In genomic region chr12:124307556-124307825, GRCh38 we compare ENCODE assay signal across 25 cellular contexts. TPM values are rescaled to one million over a fixed set of nuclear protein-coding genes. Genes with fewer than 3 reads are reported as not detected.
"Had no signal": no experiment of that assay in that cellular context is flagged by ENCODE, and none has a peak within 500 bp of the region (broad histone marks: within the 10 kb centered on the region; RNA-seq: fewer than 3 reads in every experiment).

No MANE protein-coding gene starts in this region.

- H3K27me3 ChIP-seq: colonic mucosa, foreskin keratinocyte, gastroesophageal sphincter, heart left ventricle, hepatocyte had no signal

- H3K36me3 ChIP-seq: colonic mucosa, esophagus squamous epithelium, gastroesophageal sphincter, heart left ventricle, left ventricle myocardium inferior, lower lobe of right lung had no signal

- H3K4me3 ChIP-seq: colonic mucosa, esophagus squamous epithelium, gastroesophageal sphincter, heart left ventricle, hepatocyte, left ventricle myocardium inferior, lower lobe of right lung had no signal

- H3K4me2 ChIP-seq: hepatocyte had no signal

- FAIRE-seq: endometrium, frontal cortex had no signal

- H3K9me3 ChIP-seq: colonic mucosa, esophagus squamous epithelium, gastroesophageal sphincter, heart left ventricle, left ventricle myocardium inferior, lower lobe of right lung had no signal

- H3K27ac ChIP-seq: colonic mucosa, epithelial cell of prostate, esophagus squamous epithelium, foreskin keratinocyte, gastroesophageal sphincter, heart left ventricle, hepatocyte, left ventricle myocardium inferior, lower lobe of right lung had no signal

- ATAC-seq: effector memory CD8-positive, alpha-beta T cell; esophagus mucosa; foreskin keratinocyte; gastroesophageal sphincter; left colon; left lobe of liver; lower lobe of right lung had no signal

- DNase-seq: colonic mucosa; cortex of kidney; effector CD8-positive, alpha-beta T cell; effector memory CD8-positive, alpha-beta T cell; endodermal cell; erythroblast; esophagus squamous epithelium; foreskin keratinocyte; hypothalamus; immature natural killer cell; islet precursor cell; left colon; left ventricle myocardium inferior; mesendoderm; midbrain; naive B cell had no signal

- H3K4me1 ChIP-seq: colonic mucosa, esophagus squamous epithelium, foreskin keratinocyte, gastroesophageal sphincter, heart left ventricle, left ventricle myocardium inferior, lower lobe of right lung had no signal

RNA-seq across cellular contexts. Expression of gene RFLNA, which starts 12.6 kb away (rescaled TPM):
- total RNA-seq: esophagus mucosa, left lobe of liver had no signal
- polyA plus RNA-seq: immature natural killer cell had no signal
